ENCODE assay signal across 31 cellular contexts in genomic region chr2:54377901-54378493, GRCh38.
"Had no signal": no experiment of that assay in that cellular context is flagged by ENCODE, and none has a peak within 500 bp of the region (broad histone marks: within the 10 kb centered on the region; RNA-seq: fewer than 3 reads in every experiment).

No MANE protein-coding gene starts in this region.

- ATAC-seq: left colon; left lung; mucosa of descending colon; naive thymus-derived CD4-positive, alpha-beta T cell; natural killer cell treated with Interleukin-12 subunit alpha and Interleukin-12 subunit beta and Interleukin-15 and Interleukin-18, amount 100 ng/mL, for 72 hours; pancreas; right cardiac atrium; sciatic nerve; stimulated activated naive B cell treated with anti-CD40 and anti-IgM and Interleukin-4, amounts not matched to agents 10 μg/mL and 1 μg/mL and 100 μg/mL, for 72 hours; stimulated activated naive CD8-positive, alpha-beta T cell treated with anti-CD3 and anti-CD28 coated beads, Interleukin-15, Interleukin-2, amounts not matched to agents 100 U/mL and 50 U/mL, for 24 hours had no signal

- H3K36me3 Mint-ChIP-seq: immature natural killer cell; naive thymus-derived CD4-positive, alpha-beta T cell; natural killer cell treated with Interleukin-12 subunit alpha and Interleukin-12 subunit beta and Interleukin-15 and Interleukin-18, amount 100 ng/mL, for 72 hours; stimulated activated naive B cell treated with anti-CD40 and anti-IgM and Interleukin-4, amounts not matched to agents 10 μg/mL and 1 μg/mL and 100 μg/mL, for 72 hours had no signal

- H3K27ac Mint-ChIP-seq: immature natural killer cell; naive thymus-derived CD4-positive, alpha-beta T cell; natural killer cell treated with Interleukin-12 subunit alpha and Interleukin-12 subunit beta and Interleukin-15 and Interleukin-18, amount 100 ng/mL, for 72 hours; stimulated activated naive B cell treated with anti-CD40 and anti-IgM and Interleukin-4, amounts not matched to agents 10 μg/mL and 1 μg/mL and 100 μg/mL, for 72 hours had no signal

- H3K9me3 Mint-ChIP-seq: natural killer cell treated with Interleukin-12 subunit alpha and Interleukin-12 subunit beta and Interleukin-15 and Interleukin-18, amount 100 ng/mL, for 72 hours; stimulated activated naive B cell treated with anti-CD40 and anti-IgM and Interleukin-4, amounts not matched to agents 10 μg/mL and 1 μg/mL and 100 μg/mL, for 72 hours had no signal

- H3K4me1 Mint-ChIP-seq: immature natural killer cell; naive thymus-derived CD4-positive, alpha-beta T cell had no signal

- H3K36me3 ChIP-seq: left lung, pancreas, prostate gland, stomach, thyroid gland, transverse colon, upper lobe of left lung, vagina had no signal

- H3K4me3 ChIP-seq: left lung, lung, mucosa of descending colon, pancreas, prostate gland, skin epidermis, stomach, testis, thyroid gland, transverse colon, upper lobe of left lung, vagina had no signal

- H3K27me3 ChIP-seq: left lung, pancreas, stomach, testis, thyroid gland, transverse colon, upper lobe of left lung, vagina had no signal

- H3K4me1 ChIP-seq: left lung, pancreas, prostate gland, transverse colon, vagina had no signal

- DNase-seq: hypothalamus; immature natural killer cell; kidney; left colon; left lung; midbrain; mucosa of descending colon; naive thymus-derived CD4-positive, alpha-beta T cell; nucleus accumbens; pancreas; posterior cingulate gyrus; retina; right cardiac atrium; stimulated activated CD4-positive, alpha-beta T cell treated with anti-CD3 and anti-CD28 coated beads, Interleukin-12 subunit alpha, Interleukin-12 subunit beta, amount 100 ng/mL, for 4 hours; stimulated activated CD4-positive, alpha-beta T cell treated with anti-CD3 and anti-CD28 coated beads, Interleukin-15, amount 100 ng/mL, for 24 hours; stimulated activated CD4-positive, alpha-beta T cell treated with anti-CD3 and anti-CD28 coated beads, Interleukin-2, amount 100 ng/mL, for 24 hours; stimulated activated CD4-positive, alpha-beta T cell treated with anti-CD3 and anti-CD28 coated beads, Interleukin-4, amount 100 ng/mL, for 1 hour; stimulated activated naive B cell treated with anti-CD40 and anti-IgM and Interleukin-4, amounts not matched to agents 10 μg/mL and 1 μg/mL and 100 μg/mL, for 72 hours; stimulated activated naive CD8-positive, alpha-beta T cell treated with anti-CD3 and anti-CD28 coated beads, Interleukin-15, Interleukin-2, amounts not matched to agents 100 U/mL and 50 U/mL, for 24 hours; stomach; testis; thyroid gland; transverse colon; upper lobe of left lung had no signal

- H3K9me3 ChIP-seq: left lung, mucosa of descending colon, pancreas, prostate gland, stomach, testis, thyroid gland, transverse colon, upper lobe of left lung, vagina had no signal

- FAIRE-seq: islet of Langerhans, kidney, pancreas had no signal

- H3K27ac ChIP-seq: left lung, pancreas, prostate gland, skin epidermis, stomach, testis, thyroid gland, transverse colon, upper lobe of left lung, vagina had no signal

- H3K4me3 Mint-ChIP-seq: immature natural killer cell; naive thymus-derived CD4-positive, alpha-beta T cell; natural killer cell treated with Interleukin-12 subunit alpha and Interleukin-12 subunit beta and Interleukin-15 and Interleukin-18, amount 100 ng/mL, for 72 hours; stimulated activated naive B cell treated with anti-CD40 and anti-IgM and Interleukin-4, amounts not matched to agents 10 μg/mL and 1 μg/mL and 100 μg/mL, for 72 hours had no signal
